In the genomic region with DNA sequence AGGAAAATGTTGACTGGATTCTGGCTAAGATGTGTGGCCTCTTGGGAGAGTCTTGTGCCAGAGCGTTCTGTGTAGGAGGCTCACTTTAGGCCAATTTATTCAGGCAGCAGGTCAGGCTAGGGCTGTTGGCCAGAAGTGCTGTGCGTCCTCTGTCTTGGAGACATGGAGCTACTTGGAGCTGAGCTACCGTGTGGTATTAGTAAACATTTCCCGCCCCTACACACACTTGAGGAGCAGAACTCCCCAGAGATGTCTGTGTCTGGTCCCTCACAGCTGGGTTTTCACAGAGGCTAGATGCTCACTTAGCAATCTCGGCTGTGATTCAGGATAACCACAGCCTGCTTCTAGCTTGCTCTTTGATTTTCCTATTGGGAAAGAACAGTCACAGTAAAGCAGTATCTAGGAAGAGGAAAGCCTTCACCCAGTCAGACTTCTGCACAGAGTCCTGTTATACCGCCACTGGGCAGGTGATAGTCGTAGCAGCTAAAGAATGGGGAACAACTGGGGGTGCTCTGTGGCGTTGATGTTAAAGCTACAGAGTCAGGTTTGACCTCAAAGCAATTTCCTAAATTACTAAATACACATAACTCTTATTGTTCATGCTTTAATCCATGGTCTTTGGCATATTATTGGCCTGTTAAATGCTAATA, we compare ENCODE assay signal across 8 cellular contexts.
DNase-seq lines count a peak whose midpoint lies in the region; ATAC-seq and TF ChIP-seq lines count a peak whose summit lies in the region.

No MANE protein-coding gene starts in this region.

- peak; percentile 58 for DNase-seq in GM04503 (ENCODE audit: low read depth)
- DNase-seq in MV-4-11 (lab: John Stamatoyannopoulos, UW), result peak; percentile 23
- peak; percentile 98 for DNase-seq in fibroblast of mammary gland (ENCODE audit: low read depth)
- no peak for DNase-seq in NCI-H526 treated with DMSO at 0.1 percent for 48 hours (lab: John Stamatoyannopoulos, UW)
- DNase-seq in EL, result no peak
- no peak for DNase-seq in erythroblast (lab: John Stamatoyannopoulos, UW)

- H3K9ac ChIP-seq in skeletal muscle tissue (ENCODE audit: low read depth in 1 of 3, low read length in 3 of 3), result no peak overlapping the region

- TF ChIP-seq CTCF in fibroblast of mammary gland (conservative IDR thresholded peaks at IDR 0.05; ENCODE audit: control insufficient read depth, insufficient read depth, low read depth, low read length), result no peak

- H3K4me3 ChIP-seq in fibroblast of mammary gland (ENCODE audit: control insufficient read depth, low read depth, low read length) (no peak overlapping the region), skeletal muscle tissue (ENCODE audit: low read length in 3 of 3) (no peak overlapping the region)

- no peaks in the 10 kb centered on the region for H3K9me3 ChIP-seq in skeletal muscle tissue (ENCODE audit: control insufficient read depth in 3 of 3, low read length in 3 of 3)

- TF ChIP-seq POLR2A in erythroblast (IDR thresholded peaks at IDR 0.05; ENCODE audit: low read length), result no peak

- H3K36me3 ChIP-seq in skeletal muscle tissue (ENCODE audit: control insufficient read depth in 3 of 3, insufficient read depth in 3 of 3, low read length in 3 of 3), result no peaks in the 10 kb centered on the region

- peak overlapping the region; percentile 7 for H3K27ac ChIP-seq in skeletal muscle tissue (ENCODE audit: low read depth, low read length)

- no peaks in the 10 kb centered on the region for H3K27me3 ChIP-seq in skeletal muscle tissue (ENCODE audit: control insufficient read depth in 3 of 3, insufficient read depth in 3 of 3, low read length in 3 of 3)

- peaks cover 12 to 21% (median 19%) of the 10 kb centered on the region in 3 donors for H3K4me1 ChIP-seq in skeletal muscle tissue (ENCODE audit: control insufficient read depth in 3 of 3, insufficient read depth in 3 of 3, low read length in 3 of 3)

- ATAC-seq in GM21717 (IDR thresholded peaks at IDR 0.05; ENCODE audit: unreplicated experiment), result peak; percentile 54

Comparison
In these comparisons a context has a peak if more than half of its experiments do, and no peak if none do; other contexts are left out.
1. DNase-seq: peak in GM04503 (single experiment), MV-4-11 (single experiment) and fibroblast of mammary gland (single experiment); none in NCI-H526 treated with DMSO at 0.1 percent for 48 hours (single experiment), EL (single experiment) and erythroblast (0 of 2).